19 cellular contexts compared by ENCODE assay signal in genomic region chr11:3827434-3828186, GRCh38. TPM values are rescaled to one million over a fixed set of nuclear protein-coding genes. Genes with fewer than 3 reads are reported as not detected.
DNase-seq lines count a peak whose midpoint lies in the region; ATAC-seq and TF ChIP-seq lines count a peak whose summit lies in the region.
"Had no signal": no experiment of that assay in that cellular context is flagged by ENCODE, and none has a peak within 500 bp of the region (broad histone marks: within the 10 kb centered on the region; RNA-seq: fewer than 3 reads in every experiment).

No MANE protein-coding gene starts in this region.

- H2AFZ ChIP-seq in PC-9 = no peak overlapping the region

- DNase-seq in activated T-cell treated with anti-CD3 and anti-CD28 coated beads, Interleukin-2, amount 50 U/mL, for 24 hours = no peak
- DNase-seq in activated T-cell treated with anti-CD3 and anti-CD28 coated beads, Interleukin-2, amount 50 U/mL, for 48 hours = no peak
- no peak for DNase-seq in PC-9
- DNase-seq in head of caudate nucleus = peak in 30 of 42 donors; percentile 28 to 80 (median 55)
- DNase-seq in stimulated activated naive CD8-positive, alpha-beta T cell treated with anti-CD3 and anti-CD28 coated beads, Interleukin-15, amount 100 ng/mL, for 72 hours = no peak
- no peak for DNase-seq in heart right ventricle
- no peak for DNase-seq in D341Med (ENCODE audit: low spot score)
- DNase-seq in prostate gland (ENCODE audit: low spot score) = no peak
- DNase-seq: activated CD4-positive, alpha-beta T cell treated with anti-CD3 and anti-CD28 coated beads, Interleukin-2, amount 10 ng/mL, durations not matched to agents 24 days and 14 days; activated T-cell treated with anti-CD3 and anti-CD28 coated beads for 4 hours; adrenal gland; cerebellar nuclear complex; HFFc6; left ventricle myocardium inferior; NCI-H187; NCI-H446; T-helper 9 cell had no signal

- H3K9me2 ChIP-seq in PC-9 (ENCODE audit: insufficient read depth) = no peaks in the 10 kb centered on the region

- H3K27me3 ChIP-seq in PC-9 (ENCODE audit: insufficient read depth, low read depth) (no peaks in the 10 kb centered on the region), heart right ventricle (no peaks in the 10 kb centered on the region), prostate gland (replicated peaks; ENCODE audit: insufficient read depth) (no peaks in the 10 kb centered on the region)
- H3K27me3 ChIP-seq: adrenal gland, SJSA1, tibial nerve had no signal

- H3K9me3 ChIP-seq in PC-9 (ENCODE audit: insufficient read depth, low read depth) (no peaks in the 10 kb centered on the region), heart right ventricle (no peaks in the 10 kb centered on the region), prostate gland (no peaks in the 10 kb centered on the region)
- H3K9me3 ChIP-seq: adrenal gland, left ventricle myocardium inferior, SJSA1, tibial nerve had no signal

- H3K27ac ChIP-seq in PC-9 (no peak overlapping the region), heart right ventricle (no peak overlapping the region), prostate gland (no peak overlapping the region)
- H3K27ac ChIP-seq: adrenal gland, left ventricle myocardium inferior, SJSA1 had no signal

- H3K36me3 Mint-ChIP-seq in activated T-cell treated with anti-CD3 and anti-CD28 coated beads, Interleukin-2, amount 50 U/mL, for 24 hours (ENCODE audit: low read depth) = peaks cover 94% of the 10 kb centered on the region

- TSS peak; percentile 18 for BruUV-seq in PC-9 (replicated peaks; lab: Mats Ljungman, UMichigan)

- H3K36me3 ChIP-seq in PC-9 (ENCODE audit: low read depth) = no peaks in the 10 kb centered on the region
- peaks cover 0 to 61% (median 16%) of the 10 kb centered on the region in 9 donors for H3K36me3 ChIP-seq in heart right ventricle
- H3K36me3 ChIP-seq in prostate gland = peaks cover 0 to 6% of the 10 kb centered on the region in 2 donors

- no peak overlapping the region for H3K4me2 ChIP-seq in PC-9

- TF ChIP-seq POLR2A in prostate gland (IDR thresholded peaks at IDR 0.05) = no peak

- TF ChIP-seq CTCF in PC-9 (conservative IDR thresholded peaks at IDR 0.05) = no peak
- no peak for TF ChIP-seq CTCF in heart right ventricle (IDR thresholded peaks at IDR 0.05)
- TF ChIP-seq CTCF in prostate gland (IDR thresholded peaks at IDR 0.05) = no peak

- H3K4me1 ChIP-seq in PC-9 (replicated peaks; ENCODE audit: insufficient read depth) (no peaks in the 10 kb centered on the region), heart right ventricle (peaks cover 8 to 66% (median 21%) of the 10 kb centered on the region in 9 donors), prostate gland (replicated peaks) (no peaks in the 10 kb centered on the region)
- H3K4me1 ChIP-seq: SJSA1 had no signal

- H3K4me3 Mint-ChIP-seq in activated T-cell treated with anti-CD3 and anti-CD28 coated beads, Interleukin-2, amount 50 U/mL, for 24 hours = no peak overlapping the region
- H3K4me3 Mint-ChIP-seq in stimulated activated naive CD8-positive, alpha-beta T cell treated with anti-CD3 and anti-CD28 coated beads, Interleukin-15, amount 100 ng/mL, for 72 hours = no peak overlapping the region
- H3K4me3 Mint-ChIP-seq: activated CD4-positive, alpha-beta T cell treated with anti-CD3 and anti-CD28 coated beads, Interleukin-2, amount 10 ng/mL, durations not matched to agents 24 days and 14 days; HFFc6 had no signal

- no peaks in the 10 kb centered on the region for H4K20me1 ChIP-seq in PC-9 (ENCODE audit: insufficient read depth)

- H3K27me3 Mint-ChIP-seq in activated T-cell treated with anti-CD3 and anti-CD28 coated beads, Interleukin-2, amount 50 U/mL, for 24 hours = no peaks in the 10 kb centered on the region
- H3K27me3 Mint-ChIP-seq in stimulated activated naive CD8-positive, alpha-beta T cell treated with anti-CD3 and anti-CD28 coated beads, Interleukin-15, amount 100 ng/mL, for 72 hours = no peaks in the 10 kb centered on the region
- H3K27me3 Mint-ChIP-seq: activated CD4-positive, alpha-beta T cell treated with anti-CD3 and anti-CD28 coated beads, Interleukin-2, amount 10 ng/mL, durations not matched to agents 24 days and 14 days had no signal

- CTCF ChIA-PET in PC-9 (lab: Charles Lee) = no interaction called here

- H3K4me3 ChIP-seq in PC-9 (no peak overlapping the region), heart right ventricle (no peak overlapping the region), prostate gland (no peak overlapping the region)
- H3K4me3 ChIP-seq: adrenal gland, left ventricle myocardium inferior, SJSA1, tibial nerve had no signal

- peak overlapping the region; percentile 87 for H3K27ac Mint-ChIP-seq in activated T-cell treated with anti-CD3 and anti-CD28 coated beads, Interleukin-2, amount 50 U/mL, for 24 hours
- H3K27ac Mint-ChIP-seq in stimulated activated naive CD8-positive, alpha-beta T cell treated with anti-CD3 and anti-CD28 coated beads, Interleukin-15, amount 100 ng/mL, for 72 hours = peak overlapping the region; percentile 13 to 25
- H3K27ac Mint-ChIP-seq: activated CD4-positive, alpha-beta T cell treated with anti-CD3 and anti-CD28 coated beads, Interleukin-2, amount 10 ng/mL, durations not matched to agents 24 days and 14 days; HFFc6 had no signal

- no peaks in the 10 kb centered on the region for H3K9me3 Mint-ChIP-seq in activated T-cell treated with anti-CD3 and anti-CD28 coated beads, Interleukin-2, amount 50 U/mL, for 24 hours
- H3K9me3 Mint-ChIP-seq in stimulated activated naive CD8-positive, alpha-beta T cell treated with anti-CD3 and anti-CD28 coated beads, Interleukin-15, amount 100 ng/mL, for 72 hours = no peaks in the 10 kb centered on the region
- H3K9me3 Mint-ChIP-seq: activated CD4-positive, alpha-beta T cell treated with anti-CD3 and anti-CD28 coated beads, Interleukin-2, amount 10 ng/mL, durations not matched to agents 24 days and 14 days; HFFc6 had no signal

- intact Hi-C loops in PC-9 (cut with micrococcal nuclease; ENCODE audit: unreplicated experiment) = no loop called here
- intact Hi-C loops in head of caudate nucleus (cut with DNase I) = loop anchor here (2.0 kb wide), 1 partner anchor 13 kb away; the partner anchor contains the start of gene RHOG
- intact Hi-C loops in heart right ventricle (cut with DNase I) = no loop called here
- intact Hi-C loops in prostate gland (cut with DNase I) = no loop called here

- WGBS in heart right ventricle, 2 donors = 92% methylated on average over 35 of the region's 35 CpGs
- WGBS in prostate gland = 92% methylated on average over 35 of the region's 35 CpGs

- POLR2A ChIA-PET in PC-9 (lab: Charles Lee; ENCODE audit: unreplicated experiment) = no interaction called here

- ATAC-seq in stimulated activated naive CD8-positive, alpha-beta T cell treated with anti-CD3 and anti-CD28 coated beads, Interleukin-15, amount 100 ng/mL, for 72 hours = no peak
- ATAC-seq in heart right ventricle = no peak

- H3F3A ChIP-seq in PC-9 (ENCODE audit: insufficient read depth, low read depth) = no peaks in the 10 kb centered on the region; the same call in 1 of the 2 replicates

- no peaks in the 10 kb centered on the region for H3K79me2 ChIP-seq in PC-9 (ENCODE audit: low read depth)

- peaks cover 74% of the 10 kb centered on the region for H3K4me1 Mint-ChIP-seq in activated T-cell treated with anti-CD3 and anti-CD28 coated beads, Interleukin-2, amount 50 U/mL, for 24 hours (ENCODE audit: low read depth)
- peaks cover 73% of the 10 kb centered on the region for H3K4me1 Mint-ChIP-seq in stimulated activated naive CD8-positive, alpha-beta T cell treated with anti-CD3 and anti-CD28 coated beads, Interleukin-15, amount 100 ng/mL, for 72 hours

RNA-seq across cellular contexts. Expression of gene RHOG, which starts 13.1 kb away (rescaled TPM):
- total RNA-seq in PC-9 (2021) (31.0 and 36.1 TPM in 2 replicates), heart right ventricle (10 to 100 TPM; 15.3 to 46.9 (median 20.3) TPM), prostate gland (10 to 100 TPM; 41.1 to 56.4 TPM)
- 10 to 100 TPM; 19.3 to 55.7 TPM for polyA plus RNA-seq in heart right ventricle

RNA-seq across cellular contexts. Expression of gene PGAP2, which starts 19.2 kb away (rescaled TPM):
- total RNA-seq in PC-9 (2021) = 37.7 and 39.5 TPM in 2 replicates
- total RNA-seq in heart right ventricle = 10 to 100 TPM; 17.2 to 29.8 (median 20.9) TPM
- polyA plus RNA-seq in heart right ventricle = 10 to 100 TPM; 12.7 to 25.9 TPM
- 10 to 100 TPM; 26.6 to 33.5 TPM for total RNA-seq in prostate gland

RNA-seq across cellular contexts. Expression of gene STIM1, which starts 27.9 kb away (rescaled TPM):
- total RNA-seq in PC-9 (2021) (26.8 and 28.3 TPM in 2 replicates), heart right ventricle (10 to 100 TPM; 25.8 to 55.7 (median 39.9) TPM), prostate gland (10 to 100 TPM; 34.1 to 65.0 TPM)
- 10 to 100 TPM; 11.9 to 37.6 TPM for polyA plus RNA-seq in heart right ventricle

RNA-seq across cellular contexts. Expression of gene NUP98, which starts 30.3 kb away (rescaled TPM):
- total RNA-seq in PC-9 (2021) (49.8 and 59.7 TPM in 2 replicates), heart right ventricle (10 to 100 TPM; 34.8 to 65.5 (median 48.1) TPM), prostate gland (100 to 1,000 TPM; 127 to 136 TPM)
- polyA plus RNA-seq in heart right ventricle = 10 to 100 TPM; 11.1 to 21.5 TPM

Comparison
In these comparisons a context has a peak if more than half of its experiments do, and no peak if none do; other contexts are left out.
1. DNase-seq: peak in head of caudate nucleus (30 of 42); none in activated T-cell treated with anti-CD3 and anti-CD28 coated beads, Interleukin-2, amount 50 U/mL, for 24 hours (single experiment), activated T-cell treated with anti-CD3 and anti-CD28 coated beads, Interleukin-2, amount 50 U/mL, for 48 hours (0 of 2), PC-9 (0 of 2), stimulated activated naive CD8-positive, alpha-beta T cell treated with anti-CD3 and anti-CD28 coated beads, Interleukin-15, amount 100 ng/mL, for 72 hours (0 of 2), heart right ventricle (0 of 2), D341Med (single experiment) and prostate gland (single experiment).